ENCODE assay signal across 13 cellular contexts in genomic region chr1:235818632-235819136, GRCh38.
"Had no signal": no experiment of that assay in that cellular context is flagged by ENCODE, and none has a peak within 500 bp of the region (broad histone marks: within the 10 kb centered on the region; RNA-seq: fewer than 3 reads in every experiment).

No MANE protein-coding gene starts in this region.

- H3K4me3 ChIP-seq: colonic mucosa, esophagus muscularis mucosa, ovary, tibial nerve had no signal

- H3K27ac ChIP-seq: colonic mucosa, esophagus muscularis mucosa, ovary, tibial nerve had no signal

- H3K27ac Mint-ChIP-seq: activated naive CD4-positive, alpha-beta T cell treated with anti-CD3 and anti-CD28 coated beads, Interleukin-2, amount 10 ng/mL, durations not matched to agents 7 days and 5 days; activated T-helper 2 cell treated with anti-CD3 and anti-CD28 coated beads, Interferon-gamma antibody, Interleukin-2, Interleukin-4, amounts not matched to agents 10 μg/mL and 5 μg/mL and 100 μg/mL, durations not matched to agents 14 hours and 24 hours and 36 hours had no signal

- H3K4me1 Mint-ChIP-seq: activated naive CD4-positive, alpha-beta T cell treated with anti-CD3 and anti-CD28 coated beads, Interleukin-2, amount 10 ng/mL, durations not matched to agents 7 days and 5 days; stimulated activated memory B cell treated with anti-CD40 and anti-IgM and Interleukin-4, amounts not matched to agents 10 μg/mL and 1 μg/mL and 100 μg/mL, for 72 hours had no signal

- H3K4me1 ChIP-seq: colonic mucosa, tibial nerve had no signal

- H3K27me3 ChIP-seq: colonic mucosa, esophagus muscularis mucosa, ovary, tibial nerve had no signal

- H3K4me3 Mint-ChIP-seq: activated naive CD4-positive, alpha-beta T cell treated with anti-CD3 and anti-CD28 coated beads, Interleukin-2, amount 10 ng/mL, durations not matched to agents 7 days and 5 days; neural crest cell; stimulated activated memory B cell treated with anti-CD40 and anti-IgM and Interleukin-4, amounts not matched to agents 10 μg/mL and 1 μg/mL and 100 μg/mL, for 72 hours had no signal

- H3K9me3 ChIP-seq: colonic mucosa, esophagus muscularis mucosa, ovary, tibial nerve had no signal

- DNase-seq: activated CD4-positive, alpha-beta T cell treated with anti-CD3 and anti-CD28 coated beads, Interleukin-2, amount 50 U/mL, for 48 hours; activated naive CD4-positive, alpha-beta T cell treated with anti-CD3 and anti-CD28 coated beads, Interleukin-2, amount 10 ng/mL, durations not matched to agents 7 days and 5 days; caudate nucleus; colonic mucosa; hypothalamus; mesenchymal stem cell; ovary had no signal

- H3K36me3 ChIP-seq: colonic mucosa, ovary had no signal

- H3K9me3 Mint-ChIP-seq: activated naive CD4-positive, alpha-beta T cell treated with anti-CD3 and anti-CD28 coated beads, Interleukin-2, amount 10 ng/mL, durations not matched to agents 7 days and 5 days; activated T-helper 2 cell treated with anti-CD3 and anti-CD28 coated beads, Interferon-gamma antibody, Interleukin-2, Interleukin-4, amounts not matched to agents 10 μg/mL and 5 μg/mL and 100 μg/mL, durations not matched to agents 14 hours and 24 hours and 36 hours; stimulated activated memory B cell treated with anti-CD40 and anti-IgM and Interleukin-4, amounts not matched to agents 10 μg/mL and 1 μg/mL and 100 μg/mL, for 72 hours had no signal

- H3K27me3 Mint-ChIP-seq: activated naive CD4-positive, alpha-beta T cell treated with anti-CD3 and anti-CD28 coated beads, Interleukin-2, amount 10 ng/mL, durations not matched to agents 7 days and 5 days; stimulated activated memory B cell treated with anti-CD40 and anti-IgM and Interleukin-4, amounts not matched to agents 10 μg/mL and 1 μg/mL and 100 μg/mL, for 72 hours had no signal

- ATAC-seq: activated CD4-positive, CD25-positive, alpha-beta regulatory T cell treated with anti-CD3 and anti-CD28 coated beads, Interleukin-2, amount 50 U/mL, for 24 hours; stimulated activated memory B cell treated with anti-CD40 and anti-IgM and Interleukin-4, amounts not matched to agents 10 μg/mL and 1 μg/mL and 100 μg/mL, for 72 hours had no signal
